In the genomic region with DNA sequence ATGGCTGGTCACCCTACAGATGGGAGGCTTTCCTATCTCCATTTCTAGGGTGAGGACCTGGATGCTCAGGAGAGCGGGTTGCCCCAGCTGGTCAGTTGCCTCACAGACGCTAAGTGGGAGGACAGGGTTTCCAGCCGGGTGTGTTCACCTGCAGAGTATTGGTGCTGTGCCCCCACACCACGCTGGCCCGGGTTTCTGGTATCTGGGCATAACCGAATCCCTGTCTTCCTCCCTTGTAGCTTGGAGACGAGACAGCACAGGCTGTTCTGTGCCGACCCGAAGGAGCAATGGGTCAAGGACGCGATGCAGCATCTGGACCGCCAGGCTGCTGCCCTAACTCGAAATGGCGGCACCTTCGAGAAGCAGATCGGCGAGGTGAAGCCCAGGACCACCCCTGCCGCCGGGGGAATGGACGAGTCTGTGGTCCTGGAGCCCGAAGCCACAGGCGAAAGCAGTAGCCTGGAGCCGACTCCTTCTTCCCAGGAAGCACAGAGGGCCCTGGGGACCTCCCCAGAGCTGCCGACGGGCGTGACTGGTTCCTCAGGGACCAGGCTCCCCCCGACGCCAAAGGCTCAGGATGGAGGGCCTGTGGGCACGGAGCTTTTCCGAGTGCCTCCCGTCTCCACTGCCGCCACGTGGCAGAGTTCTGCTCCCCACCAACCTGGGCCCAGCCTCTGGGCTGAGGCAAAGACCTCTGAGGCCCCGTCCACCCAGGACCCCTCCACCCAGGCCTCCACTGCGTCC, we compare ENCODE assay signal across 1 cellular context.
TF ChIP-seq lines count a peak whose summit lies in the region.

No MANE protein-coding gene starts in this region.

TF ChIP-seq in SK-N-SH, 30 proteins besides CTCF, POLR2A, EP300 and RAD21 (continued from another document):
- TF ChIP-seq, protein P1, sequence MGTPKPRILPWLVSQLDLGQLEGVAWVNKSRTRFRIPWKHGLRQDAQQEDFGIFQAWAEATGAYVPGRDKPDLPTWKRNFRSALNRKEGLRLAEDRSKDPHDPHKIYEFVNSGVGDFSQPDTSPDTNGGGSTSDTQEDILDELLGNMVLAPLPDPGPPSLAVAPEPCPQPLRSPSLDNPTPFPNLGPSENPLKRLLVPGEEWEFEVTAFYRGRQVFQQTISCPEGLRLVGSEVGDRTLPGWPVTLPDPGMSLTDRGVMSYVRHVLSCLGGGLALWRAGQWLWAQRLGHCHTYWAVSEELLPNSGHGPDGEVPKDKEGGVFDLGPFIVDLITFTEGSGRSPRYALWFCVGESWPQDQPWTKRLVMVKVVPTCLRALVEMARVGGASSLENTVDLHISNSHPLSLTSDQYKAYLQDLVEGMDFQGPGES (IDR thresholded peaks at IDR 0.05; ENCODE audit: low read depth, low read length) = no peak
- TF ChIP-seq NFIC (IDR thresholded peaks at IDR 0.05; ENCODE audit: borderline replicate concordance) = no peak
- TF ChIP-seq, protein P2, sequence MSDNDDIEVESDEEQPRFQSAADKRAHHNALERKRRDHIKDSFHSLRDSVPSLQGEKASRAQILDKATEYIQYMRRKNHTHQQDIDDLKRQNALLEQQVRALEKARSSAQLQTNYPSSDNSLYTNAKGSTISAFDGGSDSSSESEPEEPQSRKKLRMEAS (IDR thresholded peaks at IDR 0.05; ENCODE audit: low read depth) = no peak
- no peak for TF ChIP-seq TEAD4 (IDR thresholded peaks at IDR 0.05; ENCODE audit: borderline replicate concordance, insufficient read depth)
- no peak for TF ChIP-seq NRF1 (IDR thresholded peaks at IDR 0.05; ENCODE audit: low read depth, low read length)
- no peak for TF ChIP-seq TAF1 (IDR thresholded peaks at IDR 0.05; ENCODE audit: borderline replicate concordance, low read depth, low read length)
TF ChIP-seq in SK-N-SH: peak in this region for 0.
